ENCODE assay signal across 30 cellular contexts in genomic region chr3:193573403-193573802, GRCh38.
"Had no signal": no experiment of that assay in that cellular context is flagged by ENCODE, and none has a peak within 500 bp of the region (broad histone marks: within the 10 kb centered on the region; RNA-seq: fewer than 3 reads in every experiment).

No MANE protein-coding gene starts in this region.

- H3K27ac ChIP-seq: adrenal gland, ascending aorta, pancreas, prostate gland, thoracic aorta, vagina had no signal

- ATAC-seq: activated CD4-positive, alpha-beta T cell treated with anti-CD3 and anti-CD28 coated beads for 36 hours; activated T-cell treated with anti-CD3 and anti-CD28 coated beads, Interleukin-2, amount 50 U/mL, for 72 hours; effector memory CD8-positive, alpha-beta T cell; naive thymus-derived CD4-positive, alpha-beta T cell; sciatic nerve; stimulated activated effector memory CD8-positive, alpha-beta T cell treated with anti-CD3 and anti-CD28 coated beads, Interleukin-12 subunit alpha, Interleukin-12 subunit beta, amount 100 ng/mL, for 72 hours had no signal

- H3K4me1 ChIP-seq: adrenal gland, ascending aorta, pancreas, prostate gland, vagina had no signal

- DNase-seq: activated CD4-positive, alpha-beta T cell treated with anti-CD3 and anti-CD28 coated beads for 36 hours; activated CD4-positive, alpha-beta T cell treated with anti-CD3 and anti-CD28 coated beads, Interleukin-2, amount 50 U/mL, for 4 hours; activated CD4-positive, CD25-positive, alpha-beta regulatory T cell; activated effector memory CD4-positive, alpha-beta T cell treated with Interleukin-2 at 50 U/mL for 16 hours; activated naive CD4-positive, alpha-beta T cell treated with anti-CD3 and anti-CD28 coated beads for 36 hours; activated naive CD8-positive, alpha-beta T cell treated with anti-CD3 and anti-CD28 coated beads for 36 hours; activated T-cell treated with anti-CD3 and anti-CD28 coated beads for 4 hours; activated T-cell treated with anti-CD3 and anti-CD28 coated beads, Interleukin-2, amount 50 U/mL, for 72 hours; adrenal gland; caudate nucleus; cortex of kidney; effector memory CD8-positive, alpha-beta T cell; foreskin fibroblast; head of caudate nucleus; hippocampal formation; left colon; midbrain; naive thymus-derived CD4-positive, alpha-beta T cell; pancreas; retina; small intestine; stimulated activated CD4-positive, alpha-beta T cell treated with anti-CD3 and anti-CD28 coated beads, Interleukin-4, amount 100 ng/mL, for 24 hours; T1000; trophoblast cell had no signal

- H3K9me3 ChIP-seq: adrenal gland, ascending aorta, pancreas, prostate gland, thoracic aorta, vagina had no signal

- H3K4me3 ChIP-seq: adrenal gland, ascending aorta, pancreas, prostate gland, thoracic aorta, vagina had no signal

- H3K36me3 ChIP-seq: adrenal gland, ascending aorta, pancreas, prostate gland, thoracic aorta, vagina had no signal
